8 cellular contexts compared by ENCODE assay signal in genomic region chrX:154548028-154548316, GRCh38. TPM values are rescaled to one million over a fixed set of nuclear protein-coding genes. Genes with fewer than 3 reads are reported as not detected.
DNase-seq lines count a peak whose midpoint lies in the region; ATAC-seq and TF ChIP-seq lines count a peak whose summit lies in the region.

No MANE protein-coding gene starts in this region.

- peak overlapping the region; percentile 88 for H3K4me3 ChIP-seq in mesendoderm (ENCODE audit: low read length)

- no peaks in the 10 kb centered on the region for H3K9me3 Mint-ChIP-seq in stimulated activated naive CD8-positive, alpha-beta T cell treated with anti-CD3 and anti-CD28 coated beads, Interleukin-15, Interleukin-2, amounts not matched to agents 100 ng/mL and 50 ng/mL, for 24 hours
- peaks cover 0 to 38% (median 8%) of the 10 kb centered on the region in 5 experiments for H3K9me3 Mint-ChIP-seq in brain

- no peak overlapping the region for H4K8ac ChIP-seq in mesendoderm (ENCODE audit: low read depth, low read length)

- no peaks in the 10 kb centered on the region for H3K36me3 ChIP-seq in mesendoderm (ENCODE audit: control insufficient read depth, insufficient read depth, low read length)

- H3K4me1 ChIP-seq in mesendoderm (ENCODE audit: control insufficient read depth, low read depth, low read length): no peaks in the 10 kb centered on the region

- H3K79me2 ChIP-seq in mesendoderm (ENCODE audit: control insufficient read depth, insufficient read depth, low read length): peaks cover 5% of the 10 kb centered on the region

- no peak overlapping the region for H3K18ac ChIP-seq in mesendoderm (ENCODE audit: low read length)

- H3K4me3 Mint-ChIP-seq in stimulated activated naive CD8-positive, alpha-beta T cell treated with anti-CD3 and anti-CD28 coated beads, Interleukin-15, Interleukin-2, amounts not matched to agents 100 ng/mL and 50 ng/mL, for 24 hours: peak overlapping the region; percentile 99
- H3K4me3 Mint-ChIP-seq in brain: peak overlapping the region; percentile 83 to 96 (median 92)

- H2BK120ac ChIP-seq in mesendoderm (ENCODE audit: low read depth, low read length): no peak overlapping the region

- H3K79me1 ChIP-seq in mesendoderm (ENCODE audit: low read length): no peaks in the 10 kb centered on the region

- no peaks in the 10 kb centered on the region for H3K27me3 ChIP-seq in mesendoderm (ENCODE audit: insufficient read depth, low read length, poor library complexity)

- H3K36me3 Mint-ChIP-seq in stimulated activated naive CD8-positive, alpha-beta T cell treated with anti-CD3 and anti-CD28 coated beads, Interleukin-15, Interleukin-2, amounts not matched to agents 100 ng/mL and 50 ng/mL, for 24 hours (ENCODE audit: low read depth): peaks cover 31% of the 10 kb centered on the region
- H3K36me3 Mint-ChIP-seq in brain: peaks cover 4% of the 10 kb centered on the region

- peak overlapping the region; percentile 87 for H3K4me2 ChIP-seq in mesendoderm (ENCODE audit: low read length)

- peak overlapping the region; percentile 92 for H3K56ac ChIP-seq in mesendoderm (ENCODE audit: low read length)

- H3K9ac ChIP-seq in mesendoderm (ENCODE audit: low read length): peak overlapping the region; percentile 86

- peak overlapping the region; percentile 96 for H3K27ac Mint-ChIP-seq in stimulated activated naive CD8-positive, alpha-beta T cell treated with anti-CD3 and anti-CD28 coated beads, Interleukin-15, Interleukin-2, amounts not matched to agents 100 ng/mL and 50 ng/mL, for 24 hours
- H3K27ac Mint-ChIP-seq in brain: peak overlapping the region; percentile 70 to 95 (median 93)

- no peak overlapping the region for H2BK15ac ChIP-seq in mesendoderm (replicated peaks; ENCODE audit: low read depth)

- H3K4ac ChIP-seq in mesendoderm (ENCODE audit: low read depth, low read length): no peak overlapping the region

- TF ChIP-seq CTCF in brain (conservative IDR thresholded peaks at IDR 0.05): no peak

- no peak for DNase-seq in stimulated activated naive CD8-positive, alpha-beta T cell treated with anti-CD3 and anti-CD28 coated beads, Interleukin-15, Interleukin-2, amounts not matched to agents 100 U/mL and 50 U/mL, for 24 hours
- DNase-seq in mesendoderm (no peak), globus pallidus (ENCODE audit: low spot score) (no peak), putamen (ENCODE audit: low spot score) (no peak), germinal center (ENCODE audit: low spot score) (no peak)

- H3K4me1 Mint-ChIP-seq in stimulated activated naive CD8-positive, alpha-beta T cell treated with anti-CD3 and anti-CD28 coated beads, Interleukin-15, Interleukin-2, amounts not matched to agents 100 ng/mL and 50 ng/mL, for 24 hours (ENCODE audit: low read depth): peaks cover 53% of the 10 kb centered on the region
- peaks cover 23% of the 10 kb centered on the region for H3K4me1 Mint-ChIP-seq in brain

- no peak overlapping the region for H4K5ac ChIP-seq in mesendoderm (ENCODE audit: low read length)

- no peak overlapping the region for H2AK5ac ChIP-seq in mesendoderm (ENCODE audit: low read length)

- no peak overlapping the region for H2BK5ac ChIP-seq in mesendoderm (ENCODE audit: low read length)

- ATAC-seq in stimulated activated naive CD8-positive, alpha-beta T cell treated with anti-CD3 and anti-CD28 coated beads, Interleukin-15, Interleukin-2, amounts not matched to agents 100 U/mL and 50 U/mL, for 24 hours: no peak
- ATAC-seq in GM21723 (IDR thresholded peaks at IDR 0.05; ENCODE audit: unreplicated experiment): no peak

- no peaks in the 10 kb centered on the region for H3K27me3 Mint-ChIP-seq in stimulated activated naive CD8-positive, alpha-beta T cell treated with anti-CD3 and anti-CD28 coated beads, Interleukin-15, Interleukin-2, amounts not matched to agents 100 ng/mL and 50 ng/mL, for 24 hours
- no peaks in the 10 kb centered on the region for H3K27me3 Mint-ChIP-seq in brain

- H3K27ac ChIP-seq in mesendoderm (ENCODE audit: low read depth, low read length): peak overlapping the region; percentile 99

- WGBS in mesendoderm (ENCODE audit: extremely low coverage, insufficient coverage, low lambda C conversion rate): no CpG with 5 or more reads among the region's 9 CpGs

- no peak overlapping the region for H3K23ac ChIP-seq in mesendoderm (ENCODE audit: low read length)

RNA-seq across cellular contexts. Expression of gene IKBKG, which starts 0.6 kb away (rescaled TPM):
- polyA plus RNA-seq in brain (ENCODE audit: insufficient read depth, low read depth, low replicate concordance): 15.2 TPM
- polyA plus RNA-seq in mesendoderm (2013, experiment 1 of 2): 11.1 TPM
- 11.7 TPM for polyA plus RNA-seq in mesendoderm (2013, experiment 2 of 2)

RNA-seq across cellular contexts. Expression of gene G6PD, which starts 1.3 kb away (rescaled TPM):
- 64.6 TPM for polyA plus RNA-seq in brain (ENCODE audit: insufficient read depth, low read depth, low replicate concordance)
- polyA plus RNA-seq in mesendoderm (2013, experiment 1 of 2): 47.0 TPM
- 49.5 TPM for polyA plus RNA-seq in mesendoderm (2013, experiment 2 of 2)

RNA-seq across cellular contexts. Expression of gene FAM3A, which starts 31.9 kb away (rescaled TPM):
- polyA plus RNA-seq in brain (ENCODE audit: insufficient read depth, low read depth, low replicate concordance): 83.7 TPM
- polyA plus RNA-seq in mesendoderm (2013, experiment 1 of 2): 13.9 TPM
- polyA plus RNA-seq in mesendoderm (2013, experiment 2 of 2): 13.2 TPM

RNA-seq across cellular contexts. Expression of gene CTAG1A, which starts 37.0 kb away (rescaled TPM):
- polyA plus RNA-seq in brain (ENCODE audit: insufficient read depth, low read depth, low replicate concordance): not detected
- polyA plus RNA-seq in mesendoderm (2013, experiment 1 of 2): not detected
- not detected for polyA plus RNA-seq in mesendoderm (2013, experiment 2 of 2)

RNA-seq across cellular contexts. Expression of gene SLC10A3, which starts 57.5 kb away (rescaled TPM):
- 12.1 TPM for polyA plus RNA-seq in brain (ENCODE audit: insufficient read depth, low read depth, low replicate concordance)
- polyA plus RNA-seq in mesendoderm (2013, experiment 1 of 2): 8.7 TPM
- 8.9 TPM for polyA plus RNA-seq in mesendoderm (2013, experiment 2 of 2)
